In the genomic region with DNA sequence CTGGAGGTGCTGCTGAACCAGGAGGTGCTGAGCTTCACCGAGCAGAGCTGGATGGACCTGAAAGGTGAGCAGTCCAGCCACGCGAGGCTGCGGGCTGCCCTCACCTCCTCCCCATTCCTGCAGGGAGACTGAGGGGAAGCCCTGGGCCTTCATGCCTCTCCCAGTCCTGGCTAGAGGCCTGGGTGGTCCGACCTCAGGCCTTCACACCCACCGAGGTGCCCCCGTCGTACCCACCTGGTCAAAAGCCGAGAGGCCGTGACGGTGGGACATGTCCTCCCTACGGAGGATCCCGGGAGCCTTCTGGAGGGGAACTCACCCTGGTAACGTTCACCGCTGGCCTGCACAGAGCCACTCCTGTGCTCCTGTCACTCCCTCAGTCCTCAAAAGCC, we compare ENCODE assay signal across 1 cellular context.
TF ChIP-seq lines count a peak whose summit lies in the region.

No MANE protein-coding gene starts in this region.

TF ChIP-seq in IMR-90, 13 proteins besides CTCF, POLR2A, EP300 and RAD21:
- TF ChIP-seq CEBPB (IDR thresholded peaks at IDR 0.05; ENCODE audit: low read depth, low read length) (no peak), RFX5 (IDR thresholded peaks at IDR 0.05; ENCODE audit: low read depth, low read length) (no peak), NFE2L2 (IDR thresholded peaks at IDR 0.05; ENCODE audit: low read depth, low read length) (no peak), BHLHE40 (IDR thresholded peaks at IDR 0.05; ENCODE audit: low read depth, low read length) (no peak), FOS (IDR thresholded peaks at IDR 0.05; ENCODE audit: low read depth, low read length) (no peak), SMC3 (IDR thresholded peaks at IDR 0.05; ENCODE audit: low read depth, low read length) (no peak), MXI1 (IDR thresholded peaks at IDR 0.05; ENCODE audit: borderline replicate concordance, low read depth, low read length) (no peak), RCOR1 (IDR thresholded peaks at IDR 0.05; ENCODE audit: insufficient replicate concordance, low read length) (no peak), MAZ (IDR thresholded peaks at IDR 0.05; ENCODE audit: borderline replicate concordance, low read depth, low read length) (no peak), CHD1 (IDR thresholded peaks at IDR 0.05; ENCODE audit: low read depth, low read length) (no peak), MAFK (IDR thresholded peaks at IDR 0.05; ENCODE audit: low read depth, low read length) (no peak)
- TF ChIP-seq, protein P1, sequence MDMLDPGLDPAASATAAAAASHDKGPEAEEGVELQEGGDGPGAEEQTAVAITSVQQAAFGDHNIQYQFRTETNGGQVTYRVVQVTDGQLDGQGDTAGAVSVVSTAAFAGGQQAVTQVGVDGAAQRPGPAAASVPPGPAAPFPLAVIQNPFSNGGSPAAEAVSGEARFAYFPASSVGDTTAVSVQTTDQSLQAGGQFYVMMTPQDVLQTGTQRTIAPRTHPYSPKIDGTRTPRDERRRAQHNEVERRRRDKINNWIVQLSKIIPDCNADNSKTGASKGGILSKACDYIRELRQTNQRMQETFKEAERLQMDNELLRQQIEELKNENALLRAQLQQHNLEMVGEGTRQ (IDR thresholded peaks at IDR 0.05; ENCODE audit: low read depth, low read length), result no peak
- TF ChIP-seq, protein P2, sequence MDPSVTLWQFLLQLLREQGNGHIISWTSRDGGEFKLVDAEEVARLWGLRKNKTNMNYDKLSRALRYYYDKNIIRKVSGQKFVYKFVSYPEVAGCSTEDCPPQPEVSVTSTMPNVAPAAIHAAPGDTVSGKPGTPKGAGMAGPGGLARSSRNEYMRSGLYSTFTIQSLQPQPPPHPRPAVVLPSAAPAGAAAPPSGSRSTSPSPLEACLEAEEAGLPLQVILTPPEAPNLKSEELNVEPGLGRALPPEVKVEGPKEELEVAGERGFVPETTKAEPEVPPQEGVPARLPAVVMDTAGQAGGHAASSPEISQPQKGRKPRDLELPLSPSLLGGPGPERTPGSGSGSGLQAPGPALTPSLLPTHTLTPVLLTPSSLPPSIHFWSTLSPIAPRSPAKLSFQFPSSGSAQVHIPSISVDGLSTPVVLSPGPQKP (IDR thresholded peaks at IDR 0.05; ENCODE audit: borderline replicate concordance, low read depth, low read length), result no peak
